Comparison of ENCODE assay signal across 14 cellular contexts in genomic region chr1:7326366-7326765, GRCh38.
DNase-seq lines count a peak whose midpoint lies in the region; ATAC-seq and TF ChIP-seq lines count a peak whose summit lies in the region.
"Had no signal": no experiment of that assay in that cellular context is flagged by ENCODE, and none has a peak within 500 bp of the region (broad histone marks: within the 10 kb centered on the region; RNA-seq: fewer than 3 reads in every experiment).

No MANE protein-coding gene starts in this region.

- H3K4me3 ChIP-seq in MG63 = no peak overlapping the region

- TF ChIP-seq CTCF in C4-2B (conservative IDR thresholded peaks at IDR 0.05) = no peak
- no peak for TF ChIP-seq CTCF in omental fat pad (IDR thresholded peaks at IDR 0.05)

- H3K9me3 ChIP-seq in MG63 = no peaks in the 10 kb centered on the region

- H3K27me3 ChIP-seq in MG63 = no peaks in the 10 kb centered on the region

- peak; percentile 62 for DNase-seq in NCI-H226
- DNase-seq in islet precursor cell = peak; percentile 29
- no peak for DNase-seq in omental fat pad (ENCODE audit: low spot score)
- no peak for DNase-seq in NCI-H2171 treated with DMSO at 0.1 percent for 48 hours (lab: John Stamatoyannopoulos, UW)
- no peak for DNase-seq in MG63
- DNase-seq: C1 segment of cervical spinal cord; CD8-positive, alpha-beta T cell; COR-L47; DMS153; DMS79 treated with DMSO at 0.1 percent for 48 hours; EL; GOT3 had no signal

- H3K27ac ChIP-seq in C4-2B = peak overlapping the region; percentile 12; the same call in 1 of the 2 replicates

- ATAC-seq in omental fat pad (ENCODE audit: low FRiP score) (peak; percentile 62), GM19467 (IDR thresholded peaks at IDR 0.05; ENCODE audit: unreplicated experiment) (no peak)
- ATAC-seq: CD8-positive, alpha-beta T cell had no signal

- no peaks in the 10 kb centered on the region for H3K36me3 ChIP-seq in MG63

Comparison
In these comparisons a context has a peak if more than half of its experiments do, and no peak if none do; other contexts are left out.
1. DNase-seq: peak in NCI-H226 (single experiment) and islet precursor cell (single experiment); none in omental fat pad (single experiment), NCI-H2171 treated with DMSO at 0.1 percent for 48 hours (single experiment) and MG63 (single experiment).